In genomic region chr16:89191033-89191900, GRCh38 we compare ENCODE assay signal across 3 cellular contexts.
TF ChIP-seq lines count a peak whose summit lies in the region.

No MANE protein-coding gene starts in this region.

TF ChIP-seq in SK-N-SH, 30 proteins besides CTCF, POLR2A, EP300 and RAD21 (continued from another document):
- no peak for TF ChIP-seq MEF2A (IDR thresholded peaks at IDR 0.05; ENCODE audit: borderline replicate concordance, low read depth)

TF ChIP-seq in SK-N-SH treated with all-trans-retinoic acid at 6 μM for 48 hours, 23 proteins besides CTCF, POLR2A, EP300 and RAD21 (continued from another document):
- TF ChIP-seq PATZ1 (CRISPR knock-in tag; IDR thresholded peaks at IDR 0.05; ENCODE audit: borderline replicate concordance) (no peak), CREB5 (CRISPR knock-in tag; IDR thresholded peaks at IDR 0.05; ENCODE audit: low read depth) (no peak), CSRNP3 (CRISPR knock-in tag; IDR thresholded peaks at IDR 0.05) (no peak), TCF4 (CRISPR knock-in tag; IDR thresholded peaks at IDR 0.05; ENCODE audit: borderline replicate concordance) (no peak), ARNTL (CRISPR knock-in tag; IDR thresholded peaks at IDR 0.05; ENCODE audit: borderline replicate concordance, low read depth) (no peak), SNAI2 (CRISPR knock-in tag; IDR thresholded peaks at IDR 0.05) (no peak), ZNF8 (CRISPR knock-in tag; IDR thresholded peaks at IDR 0.05) (no peak), CSDC2 (CRISPR knock-in tag; IDR thresholded peaks at IDR 0.05) (no peak), RARB (CRISPR knock-in tag; IDR thresholded peaks at IDR 0.05) (no peak)

TF ChIP-seq in HEK293, 187 proteins besides CTCF, POLR2A, EP300 and RAD21 (continued from another document):
- TF ChIP-seq ZSCAN4 (tag by site-specific recombination; IDR thresholded peaks at IDR 0.05) (peak; percentile 54; the same call in 1 of the 2 replicates), PRDM1 (tag by site-specific recombination; IDR thresholded peaks at IDR 0.05) (no peak), ZNF221 (tag by site-specific recombination; IDR thresholded peaks at IDR 0.05; ENCODE audit: borderline replicate concordance) (no peak)
